In genomic region chr3:53154731-53155320, GRCh38 we compare ENCODE assay signal across 21 cellular contexts. TPM values are rescaled to one million over a fixed set of nuclear protein-coding genes. Genes with fewer than 3 reads are reported as not detected.
DNase-seq lines count a peak whose midpoint lies in the region; ATAC-seq and TF ChIP-seq lines count a peak whose summit lies in the region.
"Had no signal": no experiment of that assay in that cellular context is flagged by ENCODE, and none has a peak within 500 bp of the region (broad histone marks: within the 10 kb centered on the region; RNA-seq: fewer than 3 reads in every experiment).

No MANE protein-coding gene starts in this region.

- H3K4me1 ChIP-seq in RWPE2 (ENCODE audit: insufficient read depth, poor library complexity, severe bottlenecking) (peaks cover 32% of the 10 kb centered on the region), foreskin keratinocyte (no peaks in the 10 kb centered on the region), esophagus muscularis mucosa (peaks cover 29 to 40% (median 32%) of the 10 kb centered on the region in 4 donors)

- TF ChIP-seq CTCF in RWPE2 (IDR thresholded peaks at IDR 0.05; ENCODE audit: poor library complexity, severe bottlenecking) (no peak), foreskin keratinocyte (conservative IDR thresholded peaks at IDR 0.05) (no peak), esophagus muscularis mucosa (IDR thresholded peaks at IDR 0.05) (no peak)

- no peak for TF ChIP-seq EP300 in esophagus muscularis mucosa (IDR thresholded peaks at IDR 0.05)

- DNase-seq in Ammon's horn (ENCODE audit: low spot score) (peak; percentile 40), RWPE2 (ENCODE audit: low spot score) (no peak), foreskin keratinocyte (no peak), sciatic nerve (ENCODE audit: low spot score) (no peak), esophagus muscularis mucosa (ENCODE audit: extremely low spot score) (no peak), DMS 273 treated with DMSO at 0.1 percent for 48 hours (lab: John Stamatoyannopoulos, UW) (no peak)
- DNase-seq: activated CD4-positive, alpha-beta T cell treated with anti-CD3 and anti-CD28 coated beads, Interleukin-2, amount 50 U/mL, for 48 hours; activated T-cell treated with anti-CD3 and anti-CD28 coated beads for 4 hours; CD4-positive, CD25-positive, alpha-beta regulatory T cell; DMS79 treated with DMSO at 0.1 percent for 48 hours; NCI-H1694; NCI-H2227 treated with DMSO at 0.1 percent for 48 hours; NK-92 treated with Interleukin-12 subunit alpha and Interleukin-12 subunit beta, amount 100 ng/mL, for 24 hours; RPMI8226; stimulated activated CD4-positive, alpha-beta T cell treated with anti-CD3 and anti-CD28 coated beads, Interleukin-4, amount 100 ng/mL, for 24 hours had no signal

- peak overlapping the region; percentile 21 for H3K27ac ChIP-seq in RWPE2 (ENCODE audit: poor library complexity, severe bottlenecking)
- H3K27ac ChIP-seq in foreskin keratinocyte: no peak overlapping the region
- no peak overlapping the region for H3K27ac ChIP-seq in esophagus muscularis mucosa (replicated peaks in 1 of 4)
- H3K27ac ChIP-seq: ascending aorta, suprapubic skin had no signal

- H3K9me3 ChIP-seq in RWPE2 (ENCODE audit: severe bottlenecking) (no peaks in the 10 kb centered on the region), esophagus muscularis mucosa (no peaks in the 10 kb centered on the region)
- H3K9me3 ChIP-seq: ascending aorta, mucosa of descending colon, suprapubic skin had no signal

- no peaks in the 10 kb centered on the region for H3K36me3 ChIP-seq in RWPE2 (ENCODE audit: low read depth)
- no peaks in the 10 kb centered on the region for H3K36me3 ChIP-seq in esophagus muscularis mucosa
- H3K36me3 ChIP-seq: ascending aorta, suprapubic skin had no signal

- 91% methylated on average over 5 of the region's 5 CpGs for WGBS in esophagus muscularis mucosa

- intact Hi-C loops in sciatic nerve (cut with DNase I): no loop called here
- intact Hi-C loops in esophagus muscularis mucosa (cut with DNase I): no loop called here

- H3K4me3 ChIP-seq in RWPE2 (ENCODE audit: severe bottlenecking) (no peak overlapping the region), esophagus muscularis mucosa (no peak overlapping the region)
- H3K4me3 ChIP-seq: ascending aorta, GM23338, mucosa of descending colon, suprapubic skin had no signal

- H3K27me3 ChIP-seq in RWPE2 (ENCODE audit: insufficient read depth, poor library complexity, severe bottlenecking) (no peaks in the 10 kb centered on the region), foreskin keratinocyte (peaks cover 32% of the 10 kb centered on the region), esophagus muscularis mucosa (peaks cover 0 to 16% (median 2%) of the 10 kb centered on the region in 4 donors)
- H3K27me3 ChIP-seq: ascending aorta had no signal

- peak; percentile 63 for ATAC-seq in RWPE2 (ENCODE audit: low read depth)
- ATAC-seq in foreskin keratinocyte: peak; percentile 25
- peak; percentile 14 for ATAC-seq in sciatic nerve
- no peak for ATAC-seq in GM18868 (IDR thresholded peaks at IDR 0.05; ENCODE audit: unreplicated experiment)
- no peak for ATAC-seq in HG02798 (IDR thresholded peaks at IDR 0.05; ENCODE audit: poor library complexity, unreplicated experiment)
- ATAC-seq: GM23338 had no signal

- no peak for TF ChIP-seq POLR2A in esophagus muscularis mucosa (IDR thresholded peaks at IDR 0.05; ENCODE audit: low read depth)

RNA-seq across cellular contexts. Expression of gene PRKCD, which starts 6.2 kb away (rescaled TPM):
- 10.1 and 12.4 TPM in 2 replicates for total RNA-seq in foreskin keratinocyte
- 17.9 and 18.2 TPM in 2 replicates for polyA plus RNA-seq in foreskin keratinocyte
- 30.3 TPM for total RNA-seq in sciatic nerve
- 10 to 100 TPM in 3 of 4 donors, 1 to 10 TPM in 1; 7.0 to 16.7 (median 12.4) TPM for total RNA-seq in esophagus muscularis mucosa

RNA-seq across cellular contexts. Expression of gene RFT1, which starts 24.6 kb away (rescaled TPM):
- total RNA-seq in foreskin keratinocyte (30.1 and 36.0 TPM in 2 replicates), sciatic nerve (21.3 TPM), esophagus muscularis mucosa (10 to 100 TPM in 1 of 4 donors, 1 to 10 TPM in 3; 6.8 to 10.3 (median 9.0) TPM)
- 27.9 and 34.1 TPM in 2 replicates for polyA plus RNA-seq in foreskin keratinocyte

Comparison
In these comparisons a context has a peak if more than half of its experiments do, and no peak if none do; other contexts are left out.
1. ATAC-seq: peak in RWPE2 (single experiment), foreskin keratinocyte (single experiment) and sciatic nerve (single experiment); none in GM18868 (single experiment) and HG02798 (single experiment).